In genomic region chr4:75817901-75818300, GRCh38 we compare ENCODE assay signal across 1 cellular context.
TF ChIP-seq lines count a peak whose summit lies in the region.

No MANE protein-coding gene starts in this region.

TF ChIP-seq in GM23338, 12 proteins besides CTCF, POLR2A, EP300 and RAD21 (continued from another document):
- TF ChIP-seq ZNF462 (CRISPR knock-in tag; IDR thresholded peaks at IDR 0.05) (no peak), ZNF331 (CRISPR knock-in tag; IDR thresholded peaks at IDR 0.05; ENCODE audit: low read depth) (no peak), NANOG (IDR thresholded peaks at IDR 0.05; ENCODE audit: borderline replicate concordance) (no peak), EZH2 (IDR thresholded peaks at IDR 0.05; ENCODE audit: low read depth, unreplicated experiment) (no peak), EZH2phosphoT487 (IDR thresholded peaks at IDR 0.05; ENCODE audit: unreplicated experiment) (no peak), CREB1 (CRISPR knock-in tag; IDR thresholded peaks at IDR 0.05; ENCODE audit: low read depth) (no peak), ETS1 (IDR thresholded peaks at IDR 0.05) (no peak), REST (IDR thresholded peaks at IDR 0.05; ENCODE audit: unreplicated experiment) (no peak), JUNB (IDR thresholded peaks at IDR 0.05; ENCODE audit: unreplicated experiment) (no peak)
